24 cellular contexts compared by ENCODE assay signal in genomic region chr21:42250422-42251403, GRCh38. TPM values are rescaled to one million over a fixed set of nuclear protein-coding genes. Genes with fewer than 3 reads are reported as not detected.
A peak's percentile ranks its signal among the peaks of the same experiment; 100 is the strongest.
DNase-seq lines count a peak whose midpoint lies in the region; ATAC-seq and TF ChIP-seq lines count a peak whose summit lies in the region.
"Had no signal": no experiment of that assay in that cellular context is flagged by ENCODE, and none has a peak within 500 bp of the region (broad histone marks: within the 10 kb centered on the region; RNA-seq: fewer than 3 reads in every experiment).

No MANE protein-coding gene starts in this region.

- H3K27me3 ChIP-seq in lower lobe of right lung (ENCODE audit: low read depth): no peaks in the 10 kb centered on the region
- H3K27me3 ChIP-seq: body of pancreas had no signal

- H3K4me1 ChIP-seq in lower lobe of right lung: peaks cover 18% of the 10 kb centered on the region
- H3K4me1 ChIP-seq: body of pancreas, foreskin keratinocyte had no signal

- ATAC-seq in stimulated activated naive CD8-positive, alpha-beta T cell treated with anti-CD3 and anti-CD28 coated beads, Interleukin-15, amount 100 ng/mL, for 72 hours: no peak
- no peak for ATAC-seq in stimulated activated naive CD8-positive, alpha-beta T cell treated with anti-CD3 and anti-CD28 coated beads, Interleukin-15, Interleukin-2, amounts not matched to agents 100 U/mL and 50 U/mL, for 24 hours
- ATAC-seq in lower lobe of right lung (no peak), HG02840 (IDR thresholded peaks at IDR 0.05; ENCODE audit: low FRiP score, unreplicated experiment) (no peak)
- ATAC-seq: body of pancreas, foreskin keratinocyte had no signal

- DNase-seq in stimulated activated naive CD8-positive, alpha-beta T cell treated with anti-CD3 and anti-CD28 coated beads, Interleukin-15, amount 100 ng/mL, for 72 hours: no peak
- no peak for DNase-seq in stimulated activated naive CD8-positive, alpha-beta T cell treated with anti-CD3 and anti-CD28 coated beads, Interleukin-15, Interleukin-2, amounts not matched to agents 100 U/mL and 50 U/mL, for 24 hours
- DNase-seq in lower lobe of right lung (peak; percentile 24), amygdala (lab: John Stamatoyannopoulos, UW) (no peak), NCI-H2171 treated with DMSO at 0.1 percent for 48 hours (lab: John Stamatoyannopoulos, UW) (no peak)
- no peak for DNase-seq in stimulated activated naive CD4-positive, alpha-beta T cell treated with Interleukin-2 at 50 U/mL for 16 hours (lab: John Stamatoyannopoulos, UW)
- DNase-seq: ACHN; activated CD4-positive, alpha-beta memory T cell treated with anti-CD3 and anti-CD28 coated beads for 36 hours; activated T-cell treated with anti-CD3 and anti-CD28 coated beads, Interleukin-2, amount 50 U/mL, for 72 hours; body of pancreas; foreskin keratinocyte; islet precursor cell; Karpas-422; mesenchymal stem cell; NCI-H1105; NCI-H69; OCI-M1; stimulated activated CD4-positive, alpha-beta T cell treated with anti-CD3 and anti-CD28 coated beads, Interleukin-2, amount 100 ng/mL, for 24 hours; WERI-Rb-1 had no signal

- no peak overlapping the region for H3K4me3 Mint-ChIP-seq in stimulated activated naive CD8-positive, alpha-beta T cell treated with anti-CD3 and anti-CD28 coated beads, Interleukin-15, amount 100 ng/mL, for 72 hours
- H3K4me3 Mint-ChIP-seq: activated CD4-positive, alpha-beta memory T cell treated with anti-CD3 and anti-CD28 coated beads for 36 hours; activated naive CD8-positive, alpha-beta T cell; activated T-cell treated with anti-CD3 and anti-CD28 coated beads, Interleukin-2, amount 50 U/mL, for 72 hours; nephron; T-helper 1 cell treated with Interleukin-12 subunit alpha and Interleukin-12 subunit beta and Interleukin-4 antibody, amounts not matched to agents 30 μg/mL and 1 μg/mL, for 36 hours had no signal

- H3K36me3 ChIP-seq in lower lobe of right lung: no peaks in the 10 kb centered on the region
- H3K36me3 ChIP-seq: WERI-Rb-1 had no signal

- H3K27me3 Mint-ChIP-seq in stimulated activated naive CD8-positive, alpha-beta T cell treated with anti-CD3 and anti-CD28 coated beads, Interleukin-15, amount 100 ng/mL, for 72 hours: no peaks in the 10 kb centered on the region
- H3K27me3 Mint-ChIP-seq: activated CD4-positive, alpha-beta memory T cell treated with anti-CD3 and anti-CD28 coated beads for 36 hours; activated naive CD8-positive, alpha-beta T cell had no signal

- H3K27ac ChIP-seq in angular gyrus (ENCODE audit: low read depth, low read length) (peak overlapping the region; percentile 53), lower lobe of right lung (no peak overlapping the region)
- H3K27ac ChIP-seq: body of pancreas, foreskin keratinocyte, WERI-Rb-1 had no signal

- intact Hi-C loops in lower lobe of right lung (cut with DNase I): no loop called here

- no peaks in the 10 kb centered on the region for H3K9me3 Mint-ChIP-seq in stimulated activated naive CD8-positive, alpha-beta T cell treated with anti-CD3 and anti-CD28 coated beads, Interleukin-15, amount 100 ng/mL, for 72 hours
- H3K9me3 Mint-ChIP-seq: activated CD4-positive, alpha-beta memory T cell treated with anti-CD3 and anti-CD28 coated beads for 36 hours; activated T-cell treated with anti-CD3 and anti-CD28 coated beads, Interleukin-2, amount 50 U/mL, for 72 hours; nephron; T-helper 1 cell treated with Interleukin-12 subunit alpha and Interleukin-12 subunit beta and Interleukin-4 antibody, amounts not matched to agents 30 μg/mL and 1 μg/mL, for 36 hours had no signal

- no peak overlapping the region for H3K4me3 ChIP-seq in lower lobe of right lung
- H3K4me3 ChIP-seq: body of pancreas had no signal

- H3K4me1 Mint-ChIP-seq in stimulated activated naive CD8-positive, alpha-beta T cell treated with anti-CD3 and anti-CD28 coated beads, Interleukin-15, amount 100 ng/mL, for 72 hours: peaks cover 56% of the 10 kb centered on the region

- TF ChIP-seq CTCF in lower lobe of right lung (IDR thresholded peaks at IDR 0.05): no peak

- H3K27ac Mint-ChIP-seq in stimulated activated naive CD8-positive, alpha-beta T cell treated with anti-CD3 and anti-CD28 coated beads, Interleukin-15, amount 100 ng/mL, for 72 hours: peak overlapping the region; percentile 48 to 78
- H3K27ac Mint-ChIP-seq: activated CD4-positive, alpha-beta memory T cell treated with anti-CD3 and anti-CD28 coated beads for 36 hours; activated naive CD8-positive, alpha-beta T cell; activated T-cell treated with anti-CD3 and anti-CD28 coated beads, Interleukin-2, amount 50 U/mL, for 72 hours; nephron; T-helper 1 cell treated with Interleukin-12 subunit alpha and Interleukin-12 subunit beta and Interleukin-4 antibody, amounts not matched to agents 30 μg/mL and 1 μg/mL, for 36 hours had no signal

- no peaks in the 10 kb centered on the region for H3K9me3 ChIP-seq in lower lobe of right lung
- H3K9me3 ChIP-seq: body of pancreas had no signal

RNA-seq across cellular contexts. Expression of gene ABCG1, which starts 31.8 kb away (rescaled TPM):
- 74.9 TPM for total RNA-seq in lower lobe of right lung
